ENCODE assay signal across 9 cellular contexts in genomic region chr16:31214705-31215286, GRCh38. TPM values are rescaled to one million over a fixed set of nuclear protein-coding genes. Genes with fewer than 3 reads are reported as not detected.
DNase-seq lines count a peak whose midpoint lies in the region; ATAC-seq and TF ChIP-seq lines count a peak whose summit lies in the region.
"Had no signal": no experiment of that assay in that cellular context is flagged by ENCODE, and none has a peak within 500 bp of the region (broad histone marks: within the 10 kb centered on the region; RNA-seq: fewer than 3 reads in every experiment).

No MANE protein-coding gene starts in this region.

- H3K36me3 Mint-ChIP-seq in activated T-helper 17 cell treated with anti-CD3 and anti-CD28 coated beads, Interleukin-2, amount 50 U/mL, for 72 hours (ENCODE audit: low read depth), result no peaks in the 10 kb centered on the region

- H3K4me3 ChIP-seq in H7 (ENCODE audit: insufficient read depth, low read depth, low read length) (peak overlapping the region; percentile 59), right atrium auricular region (peak overlapping the region; percentile 20 to 57), skeletal muscle cell (ENCODE audit: low read depth, low read length) (peak overlapping the region; percentile 51)

- ATAC-seq in activated T-helper 17 cell treated with anti-CD3 and anti-CD28 coated beads, Interleukin-2, amount 50 U/mL, for 72 hours (replicated peaks), result no peak
- ATAC-seq in GM19397 (IDR thresholded peaks at IDR 0.05; ENCODE audit: unreplicated experiment) (no peak), HG03095 (IDR thresholded peaks at IDR 0.05; ENCODE audit: unreplicated experiment) (no peak)

- H3K27ac Mint-ChIP-seq in activated T-helper 17 cell treated with anti-CD3 and anti-CD28 coated beads, Interleukin-2, amount 50 U/mL, for 72 hours, result no peak overlapping the region

- H3K4me1 Mint-ChIP-seq in activated T-helper 17 cell treated with anti-CD3 and anti-CD28 coated beads, Interleukin-2, amount 50 U/mL, for 72 hours, result peaks cover 10% of the 10 kb centered on the region

- H3K27me3 Mint-ChIP-seq in activated T-helper 17 cell treated with anti-CD3 and anti-CD28 coated beads, Interleukin-2, amount 50 U/mL, for 72 hours, result peaks cover 25% of the 10 kb centered on the region

- H3K27me3 ChIP-seq in H7 (ENCODE audit: control insufficient read depth, insufficient read depth, low read length), result peaks cover 48% of the 10 kb centered on the region
- peaks cover 0 to 12% of the 10 kb centered on the region in 2 donors for H3K27me3 ChIP-seq in right atrium auricular region

- H3K4me1 ChIP-seq in right atrium auricular region, result peaks cover 0 to 29% of the 10 kb centered on the region in 2 donors

- H3K4me3 Mint-ChIP-seq in activated T-helper 17 cell treated with anti-CD3 and anti-CD28 coated beads, Interleukin-2, amount 50 U/mL, for 72 hours, result peak overlapping the region; percentile 80

- H3K27ac ChIP-seq in right atrium auricular region, result no peak overlapping the region

- H3K9me3 ChIP-seq in right atrium auricular region, result no peaks in the 10 kb centered on the region

- DNase-seq in H7 (peak; percentile 89), right atrium auricular region (ENCODE audit: low spot score) (no peak), skeletal muscle cell (ENCODE audit: low read depth) (no peak), inferior parietal cortex (ENCODE audit: extremely low spot score) (no peak), NCI-H146 treated with DMSO at 0.1 percent for 48 hours (lab: John Stamatoyannopoulos, UW; ENCODE audit: unreplicated experiment) (no peak)

- H3K9me3 Mint-ChIP-seq in activated T-helper 17 cell treated with anti-CD3 and anti-CD28 coated beads, Interleukin-2, amount 50 U/mL, for 72 hours, result no peaks in the 10 kb centered on the region

- no peak for TF ChIP-seq CTCF in right atrium auricular region (IDR thresholded peaks at IDR 0.05)

- no peaks in the 10 kb centered on the region for H3K36me3 ChIP-seq in H7 (replicated peaks; ENCODE audit: control insufficient read depth, insufficient read depth, low read length)
- no peaks in the 10 kb centered on the region for H3K36me3 ChIP-seq in right atrium auricular region

RNA-seq across cellular contexts. Expression of gene TRIM72, which starts 0.9 kb away (rescaled TPM):
- 0.03 and 0.44 TPM in 2 replicates for total RNA-seq in H7 (2014; rRNA removed; shearing (Covaris generic))
- total RNA-seq in activated T-helper 17 cell treated with anti-CD3 and anti-CD28 coated beads, Interleukin-2, amount 50 U/mL, for 72 hours, result under 1 TPM in 1 of 2 donors, not detected in 1; 0.08 TPM
- under 1 TPM; 0.04 to 0.11 TPM for total RNA-seq in right atrium auricular region

RNA-seq across cellular contexts. Expression of gene PYDC1, which starts 2.1 kb away (rescaled TPM):
- total RNA-seq in H7 (2014; rRNA removed; shearing (Covaris generic)), result not detected in 2 replicates
- total RNA-seq in activated T-helper 17 cell treated with anti-CD3 and anti-CD28 coated beads, Interleukin-2, amount 50 U/mL, for 72 hours, result under 1 TPM in 1 of 2 donors, not detected in 1; 0.61 TPM
- not detected for total RNA-seq in right atrium auricular region
- total RNA-seq: sciatic nerve had no signal

RNA-seq across cellular contexts. Expression of gene PYCARD, which starts 12.2 kb away (rescaled TPM):
- 32.2 and 35.2 TPM in 2 replicates for total RNA-seq in H7 (2014; rRNA removed; shearing (Covaris generic))
- 10 to 100 TPM in 1 of 2 donors, 1 to 10 TPM in 1; 9.6 to 25.6 TPM for total RNA-seq in activated T-helper 17 cell treated with anti-CD3 and anti-CD28 coated beads, Interleukin-2, amount 50 U/mL, for 72 hours
- total RNA-seq in right atrium auricular region, result 10 to 100 TPM in 1 of 2 donors, 1 to 10 TPM in 1; 7.9 to 13.8 TPM

RNA-seq across cellular contexts. Expression of gene FUS, which starts 34.9 kb away (rescaled TPM):
- 35.3 and 39.8 TPM in 2 replicates for total RNA-seq in H7 (2014; rRNA removed; shearing (Covaris generic))
- total RNA-seq in activated T-helper 17 cell treated with anti-CD3 and anti-CD28 coated beads, Interleukin-2, amount 50 U/mL, for 72 hours, result 100 to 1,000 TPM; 425 to 686 TPM
- total RNA-seq in right atrium auricular region, result 10 to 100 TPM; 16.9 to 34.3 TPM

RNA-seq across cellular contexts. Expression of gene ITGAM, which starts 45.0 kb away (rescaled TPM):
- 0.04 TPM in 1 of 2 replicates, not detected in the other for total RNA-seq in H7 (2014; rRNA removed; shearing (Covaris generic))
- total RNA-seq in activated T-helper 17 cell treated with anti-CD3 and anti-CD28 coated beads, Interleukin-2, amount 50 U/mL, for 72 hours, result 1 to 10 TPM; 4.9 to 6.4 TPM
- total RNA-seq in right atrium auricular region, result 10 to 100 TPM in 1 of 2 donors, 1 to 10 TPM in 1; 2.1 to 15.4 TPM
